In the genomic region with DNA sequence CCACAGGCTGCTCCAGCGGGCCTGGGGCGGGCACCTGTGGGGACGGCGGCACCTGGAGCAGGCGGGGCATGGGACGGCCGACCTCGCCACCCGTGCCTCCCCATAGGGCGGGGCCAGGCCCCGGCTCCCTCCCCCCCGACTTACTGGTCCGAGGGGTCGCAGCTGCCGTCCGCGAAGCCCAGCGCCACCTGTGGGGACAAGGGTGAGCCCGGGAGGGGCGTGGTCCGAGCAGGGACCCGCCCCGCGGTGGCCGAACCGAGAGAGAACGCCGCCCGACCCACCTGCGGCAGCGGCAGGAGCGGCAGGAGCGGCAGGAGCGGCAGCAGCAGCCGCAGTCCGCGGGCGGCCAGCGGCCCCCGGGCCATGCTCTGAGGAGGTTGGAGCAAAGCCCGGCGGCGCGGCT, we compare ENCODE assay signal across 1 cellular context.
TF ChIP-seq lines count a peak whose summit lies in the region.

A gene (minus strand): TSS at position 379 of the 403 bp plus-strand sequence. CDS start 14 bp downstream, at position 365.

TF ChIP-seq in HepG2, 621 proteins besides CTCF, POLR2A, EP300 and RAD21 (continued from another document and continues in another):
- TF ChIP-seq, protein P1, sequence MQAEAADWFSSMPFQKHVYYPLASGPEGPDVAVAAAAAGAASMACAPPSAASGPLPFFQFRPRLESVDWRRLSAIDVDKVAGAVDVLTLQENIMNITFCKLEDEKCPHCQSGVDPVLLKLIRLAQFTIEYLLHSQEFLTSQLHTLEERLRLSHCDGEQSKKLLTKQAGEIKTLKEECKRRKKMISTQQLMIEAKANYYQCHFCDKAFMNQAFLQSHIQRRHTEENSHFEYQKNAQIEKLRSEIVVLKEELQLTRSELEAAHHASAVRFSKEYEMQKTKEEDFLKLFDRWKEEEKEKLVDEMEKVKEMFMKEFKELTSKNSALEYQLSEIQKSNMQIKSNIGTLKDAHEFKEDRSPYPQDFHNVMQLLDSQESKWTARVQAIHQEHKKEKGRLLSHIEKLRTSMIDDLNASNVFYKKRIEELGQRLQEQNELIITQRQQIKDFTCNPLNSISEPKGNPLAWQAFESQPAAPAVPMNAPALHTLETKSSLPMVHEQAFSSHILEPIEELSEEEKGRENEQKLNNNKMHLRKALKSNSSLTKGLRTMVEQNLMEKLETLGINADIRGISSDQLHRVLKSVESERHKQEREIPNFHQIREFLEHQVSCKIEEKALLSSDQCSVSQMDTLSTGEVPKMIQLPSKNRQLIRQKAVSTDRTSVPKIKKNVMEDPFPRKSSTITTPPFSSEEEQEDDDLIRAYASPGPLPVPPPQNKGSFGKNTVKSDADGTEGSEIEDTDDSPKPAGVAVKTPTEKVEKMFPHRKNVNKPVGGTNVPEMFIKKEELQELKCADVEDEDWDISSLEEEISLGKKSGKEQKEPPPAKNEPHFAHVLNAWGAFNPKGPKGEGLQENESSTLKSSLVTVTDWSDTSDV (CRISPR knock-in tag; IDR thresholded peaks at IDR 0.05) = no peak
- TF ChIP-seq, protein P2, sequence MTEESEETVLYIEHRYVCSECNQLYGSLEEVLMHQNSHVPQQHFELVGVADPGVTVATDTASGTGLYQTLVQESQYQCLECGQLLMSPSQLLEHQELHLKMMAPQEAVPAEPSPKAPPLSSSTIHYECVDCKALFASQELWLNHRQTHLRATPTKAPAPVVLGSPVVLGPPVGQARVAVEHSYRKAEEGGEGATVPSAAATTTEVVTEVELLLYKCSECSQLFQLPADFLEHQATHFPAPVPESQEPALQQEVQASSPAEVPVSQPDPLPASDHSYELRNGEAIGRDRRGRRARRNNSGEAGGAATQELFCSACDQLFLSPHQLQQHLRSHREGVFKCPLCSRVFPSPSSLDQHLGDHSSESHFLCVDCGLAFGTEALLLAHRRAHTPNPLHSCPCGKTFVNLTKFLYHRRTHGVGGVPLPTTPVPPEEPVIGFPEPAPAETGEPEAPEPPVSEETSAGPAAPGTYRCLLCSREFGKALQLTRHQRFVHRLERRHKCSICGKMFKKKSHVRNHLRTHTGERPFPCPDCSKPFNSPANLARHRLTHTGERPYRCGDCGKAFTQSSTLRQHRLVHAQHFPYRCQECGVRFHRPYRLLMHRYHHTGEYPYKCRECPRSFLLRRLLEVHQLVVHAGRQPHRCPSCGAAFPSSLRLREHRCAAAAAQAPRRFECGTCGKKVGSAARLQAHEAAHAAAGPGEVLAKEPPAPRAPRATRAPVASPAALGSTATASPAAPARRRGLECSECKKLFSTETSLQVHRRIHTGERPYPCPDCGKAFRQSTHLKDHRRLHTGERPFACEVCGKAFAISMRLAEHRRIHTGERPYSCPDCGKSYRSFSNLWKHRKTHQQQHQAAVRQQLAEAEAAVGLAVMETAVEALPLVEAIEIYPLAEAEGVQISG (CRISPR knock-in tag; IDR thresholded peaks at IDR 0.05) = no peak
- TF ChIP-seq RFX1 (IDR thresholded peaks at IDR 0.05) = no peak
- no peak for TF ChIP-seq ZFP41 (CRISPR knock-in tag; IDR thresholded peaks at IDR 0.05; ENCODE audit: borderline replicate concordance)
- TF ChIP-seq ATF1 (CRISPR knock-in tag; IDR thresholded peaks at IDR 0.05) = no peak
- no peak for TF ChIP-seq ZNF143 (CRISPR knock-in tag; IDR thresholded peaks at IDR 0.05)
- no peak for TF ChIP-seq MEF2D (CRISPR knock-in tag; IDR thresholded peaks at IDR 0.05)
- no peak for TF ChIP-seq FOSL1 (CRISPR knock-in tag; IDR thresholded peaks at IDR 0.05; ENCODE audit: borderline replicate concordance)
- TF ChIP-seq ZNF780A (CRISPR knock-in tag; IDR thresholded peaks at IDR 0.05) = no peak
- TF ChIP-seq ZNF746 (CRISPR knock-in tag; IDR thresholded peaks at IDR 0.05) = no peak
- TF ChIP-seq, protein P3, sequence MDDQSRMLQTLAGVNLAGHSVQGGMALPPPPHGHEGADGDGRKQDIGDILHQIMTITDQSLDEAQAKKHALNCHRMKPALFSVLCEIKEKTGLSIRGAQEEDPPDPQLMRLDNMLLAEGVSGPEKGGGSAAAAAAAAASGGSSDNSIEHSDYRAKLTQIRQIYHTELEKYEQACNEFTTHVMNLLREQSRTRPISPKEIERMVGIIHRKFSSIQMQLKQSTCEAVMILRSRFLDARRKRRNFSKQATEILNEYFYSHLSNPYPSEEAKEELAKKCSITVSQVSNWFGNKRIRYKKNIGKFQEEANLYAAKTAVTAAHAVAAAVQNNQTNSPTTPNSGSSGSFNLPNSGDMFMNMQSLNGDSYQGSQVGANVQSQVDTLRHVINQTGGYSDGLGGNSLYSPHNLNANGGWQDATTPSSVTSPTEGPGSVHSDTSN (CRISPR knock-in tag; IDR thresholded peaks at IDR 0.05; ENCODE audit: borderline replicate concordance) = no peak
- TF ChIP-seq ZNF451 (CRISPR knock-in tag; IDR thresholded peaks at IDR 0.05) = no peak
- TF ChIP-seq ZKSCAN8 (CRISPR knock-in tag; IDR thresholded peaks at IDR 0.05; ENCODE audit: borderline replicate concordance) = no peak
- no peak for TF ChIP-seq XBP1 (CRISPR knock-in tag; IDR thresholded peaks at IDR 0.05)
- TF ChIP-seq NONO (IDR thresholded peaks at IDR 0.05) = no peak
- TF ChIP-seq NONO (CRISPR knock-in tag; conservative IDR thresholded peaks at IDR 0.05) = no peak
- no peak for TF ChIP-seq ZNF234 (CRISPR knock-in tag; conservative IDR thresholded peaks at IDR 0.05)
- TF ChIP-seq ZNF83 (CRISPR knock-in tag; IDR thresholded peaks at IDR 0.05; ENCODE audit: borderline replicate concordance) = no peak
- TF ChIP-seq SUZ12 (IDR thresholded peaks at IDR 0.05; ENCODE audit: low read depth, low read length) = no peak
- no peak for TF ChIP-seq CAMTA2 (CRISPR knock-in tag; IDR thresholded peaks at IDR 0.05; ENCODE audit: borderline replicate concordance)
- TF ChIP-seq PRMT3 (CRISPR knock-in tag; IDR thresholded peaks at IDR 0.05; ENCODE audit: borderline replicate concordance, low read depth) = no peak
- no peak for TF ChIP-seq BORCS8-MEF2B (CRISPR knock-in tag; IDR thresholded peaks at IDR 0.05)
- TF ChIP-seq, protein P4, sequence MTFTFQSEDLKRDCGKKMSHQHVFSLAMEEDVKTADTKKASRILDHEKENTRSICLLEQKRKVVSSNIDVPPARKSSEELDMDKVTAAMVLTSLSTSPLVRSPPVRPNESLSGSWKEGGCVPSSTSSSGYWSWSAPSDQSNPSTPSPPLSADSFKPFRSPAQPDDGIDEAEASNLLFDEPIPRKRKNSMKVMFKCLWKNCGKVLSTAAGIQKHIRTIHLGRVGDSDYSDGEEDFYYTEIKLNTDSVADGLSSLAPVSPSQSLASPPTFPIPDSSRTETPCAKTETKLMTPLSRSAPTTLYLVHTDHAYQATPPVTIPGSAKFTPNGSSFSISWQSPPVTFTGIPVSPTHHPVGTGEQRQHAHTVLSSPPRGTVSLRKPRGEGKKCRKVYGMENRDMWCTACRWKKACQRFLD (CRISPR knock-in tag; IDR thresholded peaks at IDR 0.05; ENCODE audit: borderline replicate concordance) = no peak
- 0 out of 2 replicates have a peak, but pooled peaks have one; percentile 13 for TF ChIP-seq BRCA1 (CRISPR knock-in tag; IDR thresholded peaks at IDR 0.05)
- TF ChIP-seq ZNF282 (IDR thresholded peaks at IDR 0.05; ENCODE audit: partially characterized antibody) = no peak
- no peak for TF ChIP-seq SALL2 (CRISPR knock-in tag; IDR thresholded peaks at IDR 0.05)
- no peak for TF ChIP-seq MEIS1 (CRISPR knock-in tag; IDR thresholded peaks at IDR 0.05; ENCODE audit: borderline replicate concordance)
- TF ChIP-seq, protein P5, sequence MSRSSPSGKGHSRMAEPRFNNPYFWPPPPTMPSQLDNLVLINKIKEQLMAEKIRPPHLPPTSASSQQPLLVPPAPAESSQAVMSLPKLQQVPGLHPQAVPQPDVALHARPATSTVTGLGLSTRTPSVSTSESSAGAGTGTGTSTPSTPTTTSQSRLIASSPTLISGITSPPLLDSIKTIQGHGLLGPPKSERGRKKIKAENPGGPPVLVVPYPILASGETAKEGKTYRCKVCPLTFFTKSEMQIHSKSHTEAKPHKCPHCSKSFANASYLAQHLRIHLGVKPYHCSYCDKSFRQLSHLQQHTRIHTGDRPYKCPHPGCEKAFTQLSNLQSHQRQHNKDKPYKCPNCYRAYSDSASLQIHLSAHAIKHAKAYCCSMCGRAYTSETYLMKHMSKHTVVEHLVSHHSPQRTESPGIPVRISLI (CRISPR knock-in tag; IDR thresholded peaks at IDR 0.05; ENCODE audit: borderline replicate concordance) = no peak
- TF ChIP-seq MAFF (IDR thresholded peaks at IDR 0.05; ENCODE audit: low read depth, low read length) = no peak
- TF ChIP-seq, protein P6, sequence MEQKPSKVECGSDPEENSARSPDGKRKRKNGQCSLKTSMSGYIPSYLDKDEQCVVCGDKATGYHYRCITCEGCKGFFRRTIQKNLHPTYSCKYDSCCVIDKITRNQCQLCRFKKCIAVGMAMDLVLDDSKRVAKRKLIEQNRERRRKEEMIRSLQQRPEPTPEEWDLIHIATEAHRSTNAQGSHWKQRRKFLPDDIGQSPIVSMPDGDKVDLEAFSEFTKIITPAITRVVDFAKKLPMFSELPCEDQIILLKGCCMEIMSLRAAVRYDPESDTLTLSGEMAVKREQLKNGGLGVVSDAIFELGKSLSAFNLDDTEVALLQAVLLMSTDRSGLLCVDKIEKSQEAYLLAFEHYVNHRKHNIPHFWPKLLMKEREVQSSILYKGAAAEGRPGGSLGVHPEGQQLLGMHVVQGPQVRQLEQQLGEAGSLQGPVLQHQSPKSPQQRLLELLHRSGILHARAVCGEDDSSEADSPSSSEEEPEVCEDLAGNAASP (CRISPR knock-in tag; IDR thresholded peaks at IDR 0.05; ENCODE audit: borderline replicate concordance) = no peak
- TF ChIP-seq MAFK (conservative IDR thresholded peaks at IDR 0.05 in 1 of 2, IDR thresholded peaks at IDR 0.05 in 1 of 2; ENCODE audit: low read length in 2 of 2) = no peak
- no peak for TF ChIP-seq YEATS2 (CRISPR knock-in tag; IDR thresholded peaks at IDR 0.05; ENCODE audit: borderline replicate concordance)
- no peak for TF ChIP-seq ZNF44 (CRISPR knock-in tag; IDR thresholded peaks at IDR 0.05)
- TF ChIP-seq ZMYM2 (CRISPR knock-in tag; IDR thresholded peaks at IDR 0.05) = no peak
- no peak for TF ChIP-seq PAF1 (CRISPR knock-in tag; IDR thresholded peaks at IDR 0.05)
- TF ChIP-seq CHD2 (IDR thresholded peaks at IDR 0.05; ENCODE audit: low read depth, low read length) = no peak
- TF ChIP-seq, protein P7, sequence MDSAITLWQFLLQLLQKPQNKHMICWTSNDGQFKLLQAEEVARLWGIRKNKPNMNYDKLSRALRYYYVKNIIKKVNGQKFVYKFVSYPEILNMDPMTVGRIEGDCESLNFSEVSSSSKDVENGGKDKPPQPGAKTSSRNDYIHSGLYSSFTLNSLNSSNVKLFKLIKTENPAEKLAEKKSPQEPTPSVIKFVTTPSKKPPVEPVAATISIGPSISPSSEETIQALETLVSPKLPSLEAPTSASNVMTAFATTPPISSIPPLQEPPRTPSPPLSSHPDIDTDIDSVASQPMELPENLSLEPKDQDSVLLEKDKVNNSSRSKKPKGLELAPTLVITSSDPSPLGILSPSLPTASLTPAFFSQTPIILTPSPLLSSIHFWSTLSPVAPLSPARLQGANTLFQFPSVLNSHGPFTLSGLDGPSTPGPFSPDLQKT (CRISPR knock-in tag; IDR thresholded peaks at IDR 0.05; ENCODE audit: borderline replicate concordance) = no peak
- peak; percentile 33; the same call in 1 of the 2 replicates for TF ChIP-seq SP5 (CRISPR knock-in tag; IDR thresholded peaks at IDR 0.05; ENCODE audit: borderline replicate concordance, low read depth)
- TF ChIP-seq, protein P8, sequence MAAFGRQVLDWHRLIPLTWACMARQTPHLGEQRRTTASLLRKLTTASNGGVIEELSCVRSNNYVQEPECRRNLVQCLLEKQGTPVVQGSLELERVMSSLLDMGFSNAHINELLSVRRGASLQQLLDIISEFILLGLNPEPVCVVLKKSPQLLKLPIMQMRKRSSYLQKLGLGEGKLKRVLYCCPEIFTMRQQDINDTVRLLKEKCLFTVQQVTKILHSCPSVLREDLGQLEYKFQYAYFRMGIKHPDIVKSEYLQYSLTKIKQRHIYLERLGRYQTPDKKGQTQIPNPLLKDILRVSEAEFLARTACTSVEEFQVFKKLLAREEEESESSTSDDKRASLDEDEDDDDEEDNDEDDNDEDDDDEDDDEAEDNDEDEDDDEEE (CRISPR knock-in tag; IDR thresholded peaks at IDR 0.05) = peak; percentile 83; the same call in 1 of the 2 replicates
- no peak for TF ChIP-seq FOXP1 (IDR thresholded peaks at IDR 0.05)
- no peak for TF ChIP-seq FOXP1 (CRISPR knock-in tag; IDR thresholded peaks at IDR 0.05)
- TF ChIP-seq, protein P9, sequence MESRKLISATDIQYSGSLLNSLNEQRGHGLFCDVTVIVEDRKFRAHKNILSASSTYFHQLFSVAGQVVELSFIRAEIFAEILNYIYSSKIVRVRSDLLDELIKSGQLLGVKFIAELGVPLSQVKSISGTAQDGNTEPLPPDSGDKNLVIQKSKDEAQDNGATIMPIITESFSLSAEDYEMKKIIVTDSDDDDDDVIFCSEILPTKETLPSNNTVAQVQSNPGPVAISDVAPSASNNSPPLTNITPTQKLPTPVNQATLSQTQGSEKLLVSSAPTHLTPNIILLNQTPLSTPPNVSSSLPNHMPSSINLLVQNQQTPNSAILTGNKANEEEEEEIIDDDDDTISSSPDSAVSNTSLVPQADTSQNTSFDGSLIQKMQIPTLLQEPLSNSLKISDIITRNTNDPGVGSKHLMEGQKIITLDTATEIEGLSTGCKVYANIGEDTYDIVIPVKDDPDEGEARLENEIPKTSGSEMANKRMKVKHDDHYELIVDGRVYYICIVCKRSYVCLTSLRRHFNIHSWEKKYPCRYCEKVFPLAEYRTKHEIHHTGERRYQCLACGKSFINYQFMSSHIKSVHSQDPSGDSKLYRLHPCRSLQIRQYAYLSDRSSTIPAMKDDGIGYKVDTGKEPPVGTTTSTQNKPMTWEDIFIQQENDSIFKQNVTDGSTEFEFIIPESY (CRISPR knock-in tag; IDR thresholded peaks at IDR 0.05) = no peak
- TF ChIP-seq SRSF1 (optimal IDR thresholded peaks at IDR 0.05; ENCODE audit: low read depth, low read length) = no peak
- TF ChIP-seq, protein P10, sequence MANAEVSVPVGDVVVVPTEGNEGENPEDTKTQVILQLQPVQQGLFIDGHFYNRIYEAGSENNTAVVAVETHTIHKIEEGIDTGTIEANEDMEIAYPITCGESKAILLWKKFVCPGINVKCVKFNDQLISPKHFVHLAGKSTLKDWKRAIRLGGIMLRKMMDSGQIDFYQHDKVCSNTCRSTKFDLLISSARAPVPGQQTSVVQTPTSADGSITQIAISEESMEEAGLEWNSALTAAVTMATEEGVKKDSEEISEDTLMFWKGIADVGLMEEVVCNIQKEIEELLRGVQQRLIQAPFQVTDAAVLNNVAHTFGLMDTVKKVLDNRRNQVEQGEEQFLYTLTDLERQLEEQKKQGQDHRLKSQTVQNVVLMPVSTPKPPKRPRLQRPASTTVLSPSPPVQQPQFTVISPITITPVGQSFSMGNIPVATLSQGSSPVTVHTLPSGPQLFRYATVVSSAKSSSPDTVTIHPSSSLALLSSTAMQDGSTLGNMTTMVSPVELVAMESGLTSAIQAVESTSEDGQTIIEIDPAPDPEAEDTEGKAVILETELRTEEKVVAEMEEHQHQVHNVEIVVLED (CRISPR knock-in tag; IDR thresholded peaks at IDR 0.05; ENCODE audit: borderline replicate concordance) = no peak
- no peak for TF ChIP-seq HMG20A (CRISPR knock-in tag; IDR thresholded peaks at IDR 0.05; ENCODE audit: borderline replicate concordance)
- no peak for TF ChIP-seq SCMH1 (CRISPR knock-in tag; IDR thresholded peaks at IDR 0.05; ENCODE audit: borderline replicate concordance)
- no peak for TF ChIP-seq GPN1 (CRISPR knock-in tag; IDR thresholded peaks at IDR 0.05; ENCODE audit: borderline replicate concordance)
- no peak for TF ChIP-seq HOXA7 (CRISPR knock-in tag; IDR thresholded peaks at IDR 0.05)
- peak; percentile 13 for TF ChIP-seq STAG1 (CRISPR knock-in tag; IDR thresholded peaks at IDR 0.05)
- TF ChIP-seq POLR2G (IDR thresholded peaks at IDR 0.05; ENCODE audit: low read depth, low read length) = peak; percentile 73
- TF ChIP-seq TBL1XR1 (IDR thresholded peaks at IDR 0.05; ENCODE audit: borderline replicate concordance, low read length, partially characterized antibody) = no peak
